1 cellular context compared by ENCODE assay signal in genomic region chr1:78617615-78618026, GRCh38.
A peak's percentile ranks its signal among the peaks of the same experiment; 100 is the strongest.
TF ChIP-seq lines count a peak whose summit lies in the region.

No MANE protein-coding gene starts in this region.

TF ChIP-seq in GM12878, 131 proteins besides CTCF, POLR2A, EP300 and RAD21 (continued from another document and continues in another):
- peak; percentile 48 for TF ChIP-seq ZNF687 (IDR thresholded peaks at IDR 0.05)
- no peak for TF ChIP-seq STAT3 (IDR thresholded peaks at IDR 0.05; ENCODE audit: low read depth, low read length)
- no peak for TF ChIP-seq RELA (IDR thresholded peaks at IDR 0.05; ENCODE audit: borderline replicate concordance, partially characterized antibody)
- no peak for TF ChIP-seq PKNOX1 (IDR thresholded peaks at IDR 0.05)
- no peak for TF ChIP-seq CBX5 (IDR thresholded peaks at IDR 0.05; ENCODE audit: low read depth)
- TF ChIP-seq MLLT1 (IDR thresholded peaks at IDR 0.05) = peak; percentile 71
- no peak for TF ChIP-seq BCL3 (IDR thresholded peaks at IDR 0.05; ENCODE audit: borderline replicate concordance, insufficient read depth, low read depth, low read length, poor library complexity, severe bottlenecking)
- peak; percentile 85 to 88 for TF ChIP-seq BHLHE40 (IDR thresholded peaks at IDR 0.05; ENCODE audit: borderline replicate concordance in 1 of 2, low read depth in 2 of 2, low read length in 1 of 2)
- no peak for TF ChIP-seq MYB (IDR thresholded peaks at IDR 0.05; ENCODE audit: borderline replicate concordance, low read depth, low read length)
- no peak for TF ChIP-seq SIN3A (IDR thresholded peaks at IDR 0.05; ENCODE audit: low read depth, low read length)
- no peak for TF ChIP-seq FOXK2 (IDR thresholded peaks at IDR 0.05)
- peak; percentile 88 for TF ChIP-seq SMC3 (IDR thresholded peaks at IDR 0.05; ENCODE audit: borderline replicate concordance, low read length)
- peak; percentile 78; the same call in 1 of the 2 replicates for TF ChIP-seq MXI1 (IDR thresholded peaks at IDR 0.05; ENCODE audit: low read depth, low read length)
- no peak for TF ChIP-seq E2F8 (IDR thresholded peaks at IDR 0.05; ENCODE audit: low read depth, partially characterized antibody)
- TF ChIP-seq RCOR1 (conservative IDR thresholded peaks at IDR 0.05; ENCODE audit: low read depth, low read length) = no peak
- no peak for TF ChIP-seq NFIC (IDR thresholded peaks at IDR 0.05; ENCODE audit: low read depth, low read length)
- TF ChIP-seq LARP7 (IDR thresholded peaks at IDR 0.05) = no peak
- TF ChIP-seq IKZF1 (conservative IDR thresholded peaks at IDR 0.05) = no peak; the same call in 1 of the 2 replicates
- no peak for TF ChIP-seq IRF5 (IDR thresholded peaks at IDR 0.05; ENCODE audit: borderline replicate concordance)
- TF ChIP-seq NKRF (conservative IDR thresholded peaks at IDR 0.05) = no peak
- TF ChIP-seq PAX5 (IDR thresholded peaks at IDR 0.05; ENCODE audit: borderline replicate concordance, low read depth, low read length) = no peak
- no peak for TF ChIP-seq NR2C1 (IDR thresholded peaks at IDR 0.05)
- no peak for TF ChIP-seq ZBED1 (IDR thresholded peaks at IDR 0.05; ENCODE audit: borderline replicate concordance)
- TF ChIP-seq REST (IDR thresholded peaks at IDR 0.05; ENCODE audit: low read depth, low read length) = no peak
- TF ChIP-seq ZBTB4 (CRISPR knock-in tag; IDR thresholded peaks at IDR 0.05) = no peak
- TF ChIP-seq HSF1 (IDR thresholded peaks at IDR 0.05; ENCODE audit: low read depth, low read length) = no peak
- no peak for TF ChIP-seq CREM (IDR thresholded peaks at IDR 0.05; ENCODE audit: low read depth)
- TF ChIP-seq ATF2 (IDR thresholded peaks at IDR 0.05; ENCODE audit: low read length) = no peak
